Comparison of ENCODE assay signal across 15 cellular contexts in the genomic region with DNA sequence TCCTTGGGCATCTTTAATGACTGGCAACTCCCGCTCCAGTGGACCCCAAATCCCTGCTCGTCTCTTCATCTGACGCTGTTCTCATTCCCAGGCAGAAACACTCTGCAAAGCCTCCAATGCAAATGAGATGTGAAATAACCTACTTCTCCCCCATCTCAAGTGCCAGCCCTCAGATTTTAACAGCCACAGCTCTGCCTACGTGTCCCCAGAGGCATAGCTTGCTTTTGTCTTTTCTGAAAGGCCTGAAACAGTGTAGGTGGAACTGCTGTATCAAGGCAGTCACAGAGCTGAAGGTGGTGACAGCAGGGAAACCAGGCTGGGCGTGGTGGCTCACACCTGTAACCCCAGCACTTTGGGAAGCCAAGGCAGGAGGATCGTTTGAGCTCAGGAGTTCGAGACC. TPM values are rescaled to one million over a fixed set of nuclear protein-coding genes. Genes with fewer than 3 reads are reported as not detected.
DNase-seq lines count a peak whose midpoint lies in the region; ATAC-seq and TF ChIP-seq lines count a peak whose summit lies in the region.
"Had no signal": no experiment of that assay in that cellular context is flagged by ENCODE, and none has a peak within 500 bp of the region (broad histone marks: within the 10 kb centered on the region; RNA-seq: fewer than 3 reads in every experiment).

No MANE protein-coding gene starts in this region.

- intact Hi-C loops in lower lobe of right lung (cut with DNase I), result no loop called here

- no peaks in the 10 kb centered on the region for H3K27me3 ChIP-seq in OCI-LY3 (ENCODE audit: low read depth, low read length)
- H3K27me3 ChIP-seq in lower lobe of right lung (ENCODE audit: low read depth), result no peaks in the 10 kb centered on the region
- no peaks in the 10 kb centered on the region for H3K27me3 ChIP-seq in effector memory CD4-positive, alpha-beta T cell (replicated peaks; ENCODE audit: control insufficient read depth, insufficient read depth, low read length, poor library complexity, severe bottlenecking)

- H3K4me1 ChIP-seq in OCI-LY3 (ENCODE audit: low read length) (peaks cover 10% of the 10 kb centered on the region; the same call in 1 of the 2 replicates), lower lobe of right lung (peaks cover 48% of the 10 kb centered on the region)
- H3K4me1 ChIP-seq in effector memory CD4-positive, alpha-beta T cell (ENCODE audit: control insufficient read depth, insufficient read depth, low read length, poor library complexity, severe bottlenecking), result peaks cover 6% of the 10 kb centered on the region

- no peak for TF ChIP-seq CTCF in OCI-LY3 (IDR thresholded peaks at IDR 0.05; ENCODE audit: low read depth, low read length)
- no peak for TF ChIP-seq CTCF in lower lobe of right lung (IDR thresholded peaks at IDR 0.05)

- H3K9ac ChIP-seq in OCI-LY3 (ENCODE audit: low read length), result no peak overlapping the region

- H3K4me3 ChIP-seq in OCI-LY3 (ENCODE audit: low read length), result no peak overlapping the region
- no peak overlapping the region for H3K4me3 ChIP-seq in lower lobe of right lung
- H3K4me3 ChIP-seq in effector memory CD4-positive, alpha-beta T cell (ENCODE audit: insufficient read depth, low read depth, low read length, poor library complexity, severe bottlenecking), result no peak overlapping the region
- H3K4me3 ChIP-seq: stomach had no signal

- ATAC-seq in lower lobe of right lung (no peak), GM19023 (IDR thresholded peaks at IDR 0.05; ENCODE audit: unreplicated experiment) (no peak)
- ATAC-seq: left ventricle myocardium superior, PC-3 had no signal

- H3K79me2 ChIP-seq in OCI-LY3 (ENCODE audit: low read length), result no peaks in the 10 kb centered on the region

- no peaks in the 10 kb centered on the region for H3K36me3 ChIP-seq in OCI-LY3 (replicated peaks; ENCODE audit: low read depth, low read length)
- no peaks in the 10 kb centered on the region for H3K36me3 ChIP-seq in lower lobe of right lung
- H3K36me3 ChIP-seq in effector memory CD4-positive, alpha-beta T cell (ENCODE audit: control insufficient read depth, insufficient read depth, low read length), result no peaks in the 10 kb centered on the region
- H3K36me3 ChIP-seq: stomach had no signal

- H4K20me1 ChIP-seq in OCI-LY3 (ENCODE audit: insufficient read depth, low read length), result no peaks in the 10 kb centered on the region

- H3K27ac ChIP-seq in OCI-LY3 (ENCODE audit: low read length), result no peak overlapping the region
- peak overlapping the region; percentile 53 for H3K27ac ChIP-seq in lower lobe of right lung
- H3K27ac ChIP-seq in effector memory CD4-positive, alpha-beta T cell (ENCODE audit: insufficient read depth, low read length, poor library complexity, severe bottlenecking), result no peak overlapping the region
- H3K27ac ChIP-seq: 22Rv1 had no signal

- H3K4me2 ChIP-seq in OCI-LY3 (ENCODE audit: low read length), result peak overlapping the region; percentile 28; the same call in 1 of the 2 replicates

- DNase-seq in NCI-H1417 (lab: John Stamatoyannopoulos, UW) (peak in 2 of 3 experiments; percentile 7 to 84), NCI-H1417 treated with DMSO at 0.1 percent for 48 hours (lab: John Stamatoyannopoulos, UW) (no peak), lower lobe of right lung (no peak), superior temporal gyrus (ENCODE audit: extremely low spot score) (peak; percentile 33), NCI-H82 (lab: John Stamatoyannopoulos, UW) (no peak)
- DNase-seq in effector memory CD4-positive, alpha-beta T cell, result no peak
- DNase-seq: activated naive CD4-positive, alpha-beta T cell; left ventricle myocardium superior; NCI-H146; NCI-H524 treated with DMSO at 0.1 percent for 48 hours; PC-3; stomach had no signal

- H2AFZ ChIP-seq in OCI-LY3 (ENCODE audit: low read depth, low read length), result no peak overlapping the region; the same call in 1 of the 2 replicates

- H3K9me3 ChIP-seq in OCI-LY3 (ENCODE audit: insufficient read depth, low read length) (no peaks in the 10 kb centered on the region), lower lobe of right lung (no peaks in the 10 kb centered on the region)
- no peaks in the 10 kb centered on the region for H3K9me3 ChIP-seq in effector memory CD4-positive, alpha-beta T cell (ENCODE audit: control insufficient read depth, low read length)
- H3K9me3 ChIP-seq: stomach had no signal

RNA-seq across cellular contexts. Expression of a gene that starts 14.7 kb away (rescaled TPM):
- total RNA-seq in lower lobe of right lung, result 38.7 TPM

Comparison
In these comparisons a context has a peak if more than half of its experiments do, and no peak if none do; other contexts are left out.
1. DNase-seq: peak in NCI-H1417 (2 of 3) and superior temporal gyrus (single experiment); none in NCI-H1417 treated with DMSO at 0.1 percent for 48 hours (single experiment), lower lobe of right lung (single experiment), NCI-H82 (single experiment) and effector memory CD4-positive, alpha-beta T cell (0 of 3).